In genomic region chr16:19704321-19705130, GRCh38 we compare ENCODE assay signal across 11 cellular contexts. TPM values are rescaled to one million over a fixed set of nuclear protein-coding genes. Genes with fewer than 3 reads are reported as not detected.
DNase-seq lines count a peak whose midpoint lies in the region; ATAC-seq and TF ChIP-seq lines count a peak whose summit lies in the region.
"Had no signal": no experiment of that assay in that cellular context is flagged by ENCODE, and none has a peak within 500 bp of the region (broad histone marks: within the 10 kb centered on the region; RNA-seq: fewer than 3 reads in every experiment).

No MANE protein-coding gene starts in this region.

- H3K9me3 ChIP-seq in SJSA1 (replicated peaks) (no peaks in the 10 kb centered on the region), fibroblast of lung (ENCODE audit: control insufficient read depth, insufficient read depth, low read depth, low read length) (no peaks in the 10 kb centered on the region), osteoblast (ENCODE audit: low read depth, low read length) (no peaks in the 10 kb centered on the region)

- H3K79me2 ChIP-seq in fibroblast of lung (ENCODE audit: control insufficient read depth, insufficient read depth, low read length) (no peaks in the 10 kb centered on the region), osteoblast (ENCODE audit: insufficient read depth, low read length) (peaks cover 7% of the 10 kb centered on the region)

- peaks cover 81% of the 10 kb centered on the region for H3K36me3 ChIP-seq in SJSA1
- H3K36me3 ChIP-seq in fibroblast of lung (ENCODE audit: control insufficient read depth, insufficient read depth, low read length) = peaks cover 16% of the 10 kb centered on the region
- peaks cover 50% of the 10 kb centered on the region for H3K36me3 ChIP-seq in osteoblast (ENCODE audit: insufficient read depth, low read length)

- H4K20me1 ChIP-seq in fibroblast of lung (ENCODE audit: control insufficient read depth, extremely low read depth, insufficient read depth, low read length) (no peaks in the 10 kb centered on the region), osteoblast (ENCODE audit: insufficient read depth, low read length) (peaks cover under 1% of the 10 kb centered on the region)

- H2AFZ ChIP-seq in fibroblast of lung (ENCODE audit: low read length) (no peak overlapping the region), osteoblast (ENCODE audit: low read length) (no peak overlapping the region)

- TF ChIP-seq CTCF in fibroblast of lung (conservative IDR thresholded peaks at IDR 0.05 in 1 of 2, IDR thresholded peaks at IDR 0.05 in 1 of 2; ENCODE audit: low read depth in 1 of 2, low read length in 2 of 2) (no peak), osteoblast (IDR thresholded peaks at IDR 0.05; ENCODE audit: extremely low read depth, low read depth, low read length) (no peak)

- peak overlapping the region; percentile 27 for H3K9ac ChIP-seq in fibroblast of lung (ENCODE audit: insufficient read depth, low read length)

- no peaks in the 10 kb centered on the region for H3K9me3 Mint-ChIP-seq in stimulated activated effector memory CD8-positive, alpha-beta T cell treated with anti-CD3 and anti-CD28 coated beads, Interleukin-12 subunit alpha, Interleukin-12 subunit beta, amount 100 ng/mL, for 72 hours
- H3K9me3 Mint-ChIP-seq: CD4-positive, alpha-beta memory T cell had no signal

- no peak overlapping the region for H3K4me3 Mint-ChIP-seq in stimulated activated effector memory CD8-positive, alpha-beta T cell treated with anti-CD3 and anti-CD28 coated beads, Interleukin-12 subunit alpha, Interleukin-12 subunit beta, amount 100 ng/mL, for 72 hours
- H3K4me3 Mint-ChIP-seq: CD4-positive, alpha-beta memory T cell had no signal

- H3K4me1 ChIP-seq in SJSA1 (replicated peaks) = peaks cover 67% of the 10 kb centered on the region
- H3K4me1 ChIP-seq in fibroblast of lung (ENCODE audit: control insufficient read depth, extremely low read depth, insufficient read depth, low read length) = peaks cover 17% of the 10 kb centered on the region
- H3K4me1 ChIP-seq in osteoblast (ENCODE audit: insufficient read depth, low read length) = peaks cover 25% of the 10 kb centered on the region

- H3K4me1 Mint-ChIP-seq in stimulated activated effector memory CD8-positive, alpha-beta T cell treated with anti-CD3 and anti-CD28 coated beads, Interleukin-12 subunit alpha, Interleukin-12 subunit beta, amount 100 ng/mL, for 72 hours = peaks cover 8% of the 10 kb centered on the region

- H3K27ac Mint-ChIP-seq in stimulated activated effector memory CD8-positive, alpha-beta T cell treated with anti-CD3 and anti-CD28 coated beads, Interleukin-12 subunit alpha, Interleukin-12 subunit beta, amount 100 ng/mL, for 72 hours = no peak overlapping the region

- no peak for ATAC-seq in stimulated activated effector memory CD8-positive, alpha-beta T cell treated with anti-CD3 and anti-CD28 coated beads, Interleukin-12 subunit alpha, Interleukin-12 subunit beta, amount 100 ng/mL, for 72 hours
- no peak for ATAC-seq in GM21825 (IDR thresholded peaks at IDR 0.05; ENCODE audit: unreplicated experiment)
- ATAC-seq: K562 had no signal

- H3K4me3 ChIP-seq in SJSA1 (no peak overlapping the region), fibroblast of lung (replicated peaks in 1 of 4; ENCODE audit: control extremely low read depth in 1 of 4, insufficient read depth in 1 of 4, low read depth in 3 of 4, low read length in 4 of 4) (no peak overlapping the region), osteoblast (ENCODE audit: insufficient read depth, low read length) (peak overlapping the region; percentile 26)
- H3K4me3 ChIP-seq: K562 had no signal

- H3K27me3 ChIP-seq in SJSA1 (replicated peaks) (no peaks in the 10 kb centered on the region), fibroblast of lung (ENCODE audit: control insufficient read depth, insufficient read depth, low read length) (no peaks in the 10 kb centered on the region), osteoblast (ENCODE audit: insufficient read depth, low read length) (no peaks in the 10 kb centered on the region)

- H3K27ac ChIP-seq in SJSA1 (peak overlapping the region; percentile 93), fibroblast of lung (ENCODE audit: insufficient read depth, low read length) (peak overlapping the region; percentile 90), osteoblast (ENCODE audit: low read depth, low read length) (peak overlapping the region; percentile 77)

- peak overlapping the region; percentile 41 for H3K4me2 ChIP-seq in fibroblast of lung (ENCODE audit: extremely low read depth, insufficient read depth, low read length)
- H3K4me2 ChIP-seq in osteoblast (ENCODE audit: insufficient read depth, low read length) = no peak overlapping the region

- DNase-seq in AG08396 (ENCODE audit: low spot score) (peak; percentile 67), SJSA1 (ENCODE audit: low read depth in 1 of 2, low spot score in 2 of 2) (peak; percentile 79 to 92), fibroblast of lung (ENCODE audit: low read depth in 2 of 2) (peak; percentile 66 to 79), osteoblast (ENCODE audit: insufficient read length, low spot score, missing footprints) (peak; percentile 85), NCI-H2196 treated with DMSO at 0.1 percent for 48 hours (lab: John Stamatoyannopoulos, UW; ENCODE audit: unreplicated experiment) (no peak), NCI-H2029 (lab: John Stamatoyannopoulos, UW) (no peak)
- DNase-seq in stimulated activated effector memory CD8-positive, alpha-beta T cell treated with anti-CD3 and anti-CD28 coated beads, Interleukin-12 subunit alpha, Interleukin-12 subunit beta, amount 100 ng/mL, for 72 hours (ENCODE audit: low spot score in 2 of 2) = no peak
- DNase-seq: activated CD4-positive, alpha-beta T cell treated with anti-CD3 and anti-CD28 coated beads, Interleukin-2, amount 50 U/mL, for 1 hour; CD4-positive, alpha-beta memory T cell had no signal

- peaks cover 93% of the 10 kb centered on the region for H3K36me3 Mint-ChIP-seq in stimulated activated effector memory CD8-positive, alpha-beta T cell treated with anti-CD3 and anti-CD28 coated beads, Interleukin-12 subunit alpha, Interleukin-12 subunit beta, amount 100 ng/mL, for 72 hours

RNA-seq across cellular contexts. Expression of gene KNOP1, which starts 13.5 kb away (rescaled TPM):
- 23.1 and 46.2 TPM in 2 replicates for total RNA-seq in SJSA1 (2014; rRNA removed; shearing (Covaris generic))
- total RNA-seq in fibroblast of lung (7.8 and 9.2 TPM in 2 replicates), osteoblast (10.1 and 15.3 TPM in 2 replicates)
- polyA plus RNA-seq in fibroblast of lung = 10.7 and 12.1 TPM in 2 replicates
- polyA plus RNA-seq in fibroblast of lung (2012) = 18.1 and 19.5 TPM in 2 replicates
- polyA minus RNA-seq in fibroblast of lung (ENCODE audit: low replicate concordance) = 4.0 and 7.7 TPM in 2 replicates

RNA-seq across cellular contexts. Expression of gene IQCK, which starts 13.5 kb away (rescaled TPM):
- 1.8 and 10.5 TPM in 2 replicates for total RNA-seq in SJSA1 (2014; rRNA removed; shearing (Covaris generic))
- total RNA-seq in fibroblast of lung (4.6 and 6.4 TPM in 2 replicates), osteoblast (8.7 and 9.4 TPM in 2 replicates)
- 8.9 and 9.9 TPM in 2 replicates for polyA plus RNA-seq in fibroblast of lung
- polyA plus RNA-seq in fibroblast of lung (2012) = 4.5 and 5.6 TPM in 2 replicates
- polyA minus RNA-seq in fibroblast of lung (ENCODE audit: low replicate concordance) = 0.11 and 3.2 TPM in 2 replicates

Comparison
In these comparisons a context has a peak if more than half of its experiments do, and no peak if none do; other contexts are left out.
1. DNase-seq: peak in AG08396 (single experiment), SJSA1 (2 of 2), fibroblast of lung (2 of 2) and osteoblast (single experiment); none in NCI-H2196 treated with DMSO at 0.1 percent for 48 hours (single experiment), stimulated activated effector memory CD8-positive, alpha-beta T cell treated with anti-CD3 and anti-CD28 coated beads, Interleukin-12 subunit alpha, Interleukin-12 subunit beta, amount 100 ng/mL, for 72 hours (0 of 2) and NCI-H2029 (single experiment).
2. Peak in every context shown above with its lines, with median percentiles within 50 percentile points of each other: H3K27ac ChIP-seq.